ENCODE assay signal across 10 cellular contexts in genomic region chr2:45000921-45001628, GRCh38. TPM values are rescaled to one million over a fixed set of nuclear protein-coding genes. Genes with fewer than 3 reads are reported as not detected.
A peak's percentile ranks its signal among the peaks of the same experiment; 100 is the strongest.
DNase-seq lines count a peak whose midpoint lies in the region; ATAC-seq, FAIRE-seq and TF ChIP-seq lines count a peak whose summit lies in the region.
"Had no signal": no experiment of that assay in that cellular context is flagged by ENCODE, and none has a peak within 500 bp of the region (broad histone marks: within the 10 kb centered on the region; RNA-seq: fewer than 3 reads in every experiment).

No MANE protein-coding gene starts in this region.

- CTCF ChIA-PET in CD8-positive, alpha-beta memory T cell (lab: Charles Lee), result no interaction called here
- CTCF ChIA-PET in activated CD8-positive, alpha-beta memory T cell treated with anti-CD3 and anti-CD28 coated beads, Interleukin-2, amount 10 ng/mL, durations not matched to agents 7 days and 5 days (lab: Charles Lee), result interaction anchor here (1.0 to 5.6 kb wide), 2 partner anchors 19 to 522 kb away, joined by 3 to 27 read pairs; no protein-coding TSS in a partner anchor

- FAIRE-seq in GM12892 (lab: Jason Lieb, UNC), result no peak
- FAIRE-seq: K562 had no signal

- H3K9me3 ChIP-seq in CD8-positive, alpha-beta memory T cell (ENCODE audit: low read length), result no peaks in the 10 kb centered on the region
- no peaks in the 10 kb centered on the region for H3K9me3 ChIP-seq in parathyroid adenoma (ENCODE audit: control insufficient read depth, low read length)

- H2AFZ ChIP-seq in parathyroid adenoma, result peak overlapping the region; percentile 70

- H3K27me3 Mint-ChIP-seq in CD8-positive, alpha-beta memory T cell, result peaks cover 67 to 81% of the 10 kb centered on the region in 2 donors
- peaks cover 92% of the 10 kb centered on the region for H3K27me3 Mint-ChIP-seq in activated CD8-positive, alpha-beta memory T cell treated with anti-CD3 and anti-CD28 coated beads, Interleukin-2, amount 10 ng/mL, durations not matched to agents 7 days and 5 days
- peaks cover 35% of the 10 kb centered on the region for H3K27me3 Mint-ChIP-seq in glutamatergic neuron (ENCODE audit: unreplicated experiment)

- no peaks in the 10 kb centered on the region for H3K4me1 ChIP-seq in CD8-positive, alpha-beta memory T cell (ENCODE audit: insufficient read depth, low read length)
- H3K4me1 ChIP-seq in parathyroid adenoma, result no peaks in the 10 kb centered on the region

- H3K4me1 Mint-ChIP-seq in CD8-positive, alpha-beta memory T cell, result peaks cover 17 to 46% (median 21%) of the 10 kb centered on the region in 3 donors
- H3K4me1 Mint-ChIP-seq in activated CD8-positive, alpha-beta memory T cell treated with anti-CD3 and anti-CD28 coated beads, Interleukin-2, amount 10 ng/mL, durations not matched to agents 7 days and 5 days, result peaks cover 17% of the 10 kb centered on the region
- H3K4me1 Mint-ChIP-seq in glutamatergic neuron (ENCODE audit: low read depth, unreplicated experiment), result peaks cover 5% of the 10 kb centered on the region

- no peak for TF ChIP-seq CTCF in glutamatergic neuron (IDR thresholded peaks at IDR 0.05; ENCODE audit: partially characterized antibody, unreplicated experiment)
- TF ChIP-seq CTCF in parathyroid adenoma (IDR thresholded peaks at IDR 0.05), result no peak

- H3K4me3 ChIP-seq in CD8-positive, alpha-beta memory T cell (ENCODE audit: low read length), result no peak overlapping the region
- peak overlapping the region; percentile 25 for H3K4me3 ChIP-seq in parathyroid adenoma (ENCODE audit: low read depth, low read length)
- H3K4me3 ChIP-seq: K562 had no signal

- peaks cover 0 to 3% (median 0%) of the 10 kb centered on the region in 3 donors for H3K36me3 Mint-ChIP-seq in CD8-positive, alpha-beta memory T cell
- no peaks in the 10 kb centered on the region for H3K36me3 Mint-ChIP-seq in activated CD8-positive, alpha-beta memory T cell treated with anti-CD3 and anti-CD28 coated beads, Interleukin-2, amount 10 ng/mL, durations not matched to agents 7 days and 5 days
- H3K36me3 Mint-ChIP-seq in glutamatergic neuron (ENCODE audit: unreplicated experiment), result no peaks in the 10 kb centered on the region

- peaks cover 24% of the 10 kb centered on the region for H3K27me3 ChIP-seq in CD8-positive, alpha-beta memory T cell (ENCODE audit: insufficient read depth, low read length, poor library complexity, severe bottlenecking)
- H3K27me3 ChIP-seq in parathyroid adenoma (ENCODE audit: control insufficient read depth, insufficient read depth, low read length), result peaks cover 5% of the 10 kb centered on the region

- H3K27ac ChIP-seq in CD8-positive, alpha-beta memory T cell (ENCODE audit: low read depth, low read length), result no peak overlapping the region
- no peak overlapping the region for H3K27ac ChIP-seq in parathyroid adenoma
- H3K27ac ChIP-seq: RWPE1 had no signal

- ATAC-seq in activated CD8-positive, alpha-beta memory T cell treated with anti-CD3 and anti-CD28 coated beads, Interleukin-2, amount 10 ng/mL, durations not matched to agents 7 days and 5 days, result peak; percentile 20

- no peak overlapping the region for H3K27ac Mint-ChIP-seq in CD8-positive, alpha-beta memory T cell
- no peak overlapping the region for H3K27ac Mint-ChIP-seq in activated CD8-positive, alpha-beta memory T cell treated with anti-CD3 and anti-CD28 coated beads, Interleukin-2, amount 10 ng/mL, durations not matched to agents 7 days and 5 days
- H3K27ac Mint-ChIP-seq in glutamatergic neuron (ENCODE audit: unreplicated experiment), result no peak overlapping the region

- H3K9ac ChIP-seq in parathyroid adenoma, result no peak overlapping the region

- H3K9me3 Mint-ChIP-seq in CD8-positive, alpha-beta memory T cell, result peaks cover 0 to 5% (median 2%) of the 10 kb centered on the region in 5 donors
- H3K9me3 Mint-ChIP-seq in activated CD8-positive, alpha-beta memory T cell treated with anti-CD3 and anti-CD28 coated beads, Interleukin-2, amount 10 ng/mL, durations not matched to agents 7 days and 5 days (ENCODE audit: low read depth), result no peaks in the 10 kb centered on the region
- H3K9me3 Mint-ChIP-seq in glutamatergic neuron (ENCODE audit: unreplicated experiment), result peaks cover 17% of the 10 kb centered on the region

- H3K4me3 Mint-ChIP-seq in CD8-positive, alpha-beta memory T cell, result peak overlapping the region in 6 of 7 donors; percentile 39 to 65 (median 50)
- no peak overlapping the region for H3K4me3 Mint-ChIP-seq in activated CD8-positive, alpha-beta memory T cell treated with anti-CD3 and anti-CD28 coated beads, Interleukin-2, amount 10 ng/mL, durations not matched to agents 7 days and 5 days
- H3K4me3 Mint-ChIP-seq in glutamatergic neuron (ENCODE audit: unreplicated experiment), result peak overlapping the region; percentile 81

- no peaks in the 10 kb centered on the region for H3K36me3 ChIP-seq in CD8-positive, alpha-beta memory T cell (ENCODE audit: insufficient read depth, low read length)
- H3K36me3 ChIP-seq in parathyroid adenoma (ENCODE audit: control insufficient read depth, insufficient read depth, low read length), result no peaks in the 10 kb centered on the region

- POLR2A ChIA-PET in CD8-positive, alpha-beta memory T cell (lab: Charles Lee), result no interaction called here

- no peaks in the 10 kb centered on the region for H3K79me2 ChIP-seq in parathyroid adenoma

- no peak for TF ChIP-seq POLR2A in GM12892 (IDR thresholded peaks at IDR 0.05; ENCODE audit: low read depth, low read length)

- peak overlapping the region; percentile 60 for H3K4me2 ChIP-seq in parathyroid adenoma (ENCODE audit: low read length)

- no peak for DNase-seq in CD8-positive, alpha-beta memory T cell
- DNase-seq in activated CD8-positive, alpha-beta memory T cell treated with anti-CD3 and anti-CD28 coated beads, Interleukin-2, amount 10 ng/mL, durations not matched to agents 7 days and 5 days, result no peak
- peak; percentile 68 for DNase-seq in glutamatergic neuron
- DNase-seq in NCI-H226, result no peak
- no peak for DNase-seq in GM12892 (ENCODE audit: insufficient read length)
- no peak for DNase-seq in stimulated activated CD4-positive, alpha-beta T cell treated with anti-CD3 and anti-CD28 coated beads, Interleukin-2, amount 100 ng/mL, for 48 hours
- no peak for DNase-seq in amniotic stem cell (lab: John Stamatoyannopoulos, UW)

RNA-seq across cellular contexts. Expression of gene SIX2, which starts 8.2 kb away (rescaled TPM):
- under 1 TPM in 1 of 2 experiments, not detected in 1; 0.09 TPM for total RNA-seq in CD8-positive, alpha-beta memory T cell
- not detected for polyA plus RNA-seq in CD8-positive, alpha-beta memory T cell
- not detected for total RNA-seq in activated CD8-positive, alpha-beta memory T cell treated with anti-CD3 and anti-CD28 coated beads, Interleukin-2, amount 10 ng/mL, durations not matched to agents 7 days and 5 days
- total RNA-seq in glutamatergic neuron (ENCODE audit: unreplicated experiment), result 0.56 TPM
- not detected for polyA plus RNA-seq in GM12892 (2012; ENCODE audit: missing spikeins)
- total RNA-seq: K562 had no signal
- polyA plus RNA-seq: K562 had no signal

RNA-seq across cellular contexts. Expression of gene SIX3, which starts 59.6 kb away (rescaled TPM):
- total RNA-seq in CD8-positive, alpha-beta memory T cell, result not detected
- polyA plus RNA-seq in CD8-positive, alpha-beta memory T cell, result not detected
- total RNA-seq in activated CD8-positive, alpha-beta memory T cell treated with anti-CD3 and anti-CD28 coated beads, Interleukin-2, amount 10 ng/mL, durations not matched to agents 7 days and 5 days, result under 1 TPM in 1 of 2 experiments, not detected in 1; 0.21 TPM
- 0.86 TPM for total RNA-seq in glutamatergic neuron (ENCODE audit: unreplicated experiment)
- polyA plus RNA-seq in GM12892 (2012; ENCODE audit: missing spikeins), result not detected
- total RNA-seq: K562 had no signal
- polyA plus RNA-seq: K562 had no signal
